Comparison of ENCODE assay signal across 8 cellular contexts in genomic region chr3:13451301-13451673, GRCh38. TPM values are rescaled to one million over a fixed set of nuclear protein-coding genes. Genes with fewer than 3 reads are reported as not detected.
DNase-seq lines count a peak whose midpoint lies in the region; ATAC-seq and TF ChIP-seq lines count a peak whose summit lies in the region.

No MANE protein-coding gene starts in this region.

- H3K27me3 Mint-ChIP-seq in activated CD4-positive, alpha-beta T cell treated with anti-CD3 and anti-CD28 coated beads for 36 hours = no peaks in the 10 kb centered on the region

- peak overlapping the region; percentile 89 for H3K27ac Mint-ChIP-seq in activated CD4-positive, alpha-beta T cell treated with anti-CD3 and anti-CD28 coated beads for 36 hours

- peak overlapping the region; percentile 70 for H3K4me3 Mint-ChIP-seq in activated CD4-positive, alpha-beta T cell treated with anti-CD3 and anti-CD28 coated beads for 36 hours

- no peaks in the 10 kb centered on the region for H3K9me3 Mint-ChIP-seq in activated CD4-positive, alpha-beta T cell treated with anti-CD3 and anti-CD28 coated beads for 36 hours (ENCODE audit: low read depth)

- H3K36me3 ChIP-seq in sigmoid colon = no peaks in the 10 kb centered on the region

- ATAC-seq in activated CD4-positive, alpha-beta T cell treated with anti-CD3 and anti-CD28 coated beads for 36 hours = peak; percentile 51
- peak; percentile 7 for ATAC-seq in Right ventricle myocardium superior (ENCODE audit: poor library complexity)

- peaks cover 14% of the 10 kb centered on the region for H3K4me1 Mint-ChIP-seq in activated CD4-positive, alpha-beta T cell treated with anti-CD3 and anti-CD28 coated beads for 36 hours

- TF ChIP-seq CTCF in sigmoid colon (IDR thresholded peaks at IDR 0.05) = no peak

- peaks cover 0 to 12% (median 5%) of the 10 kb centered on the region in 4 donors for H3K4me1 ChIP-seq in sigmoid colon

- 2 to 6% methylated on average over 7 of the region's 7 CpGs for WGBS in sigmoid colon, 2 donors

- CTCF ChIA-PET in activated CD4-positive, alpha-beta T cell treated with anti-CD3 and anti-CD28 coated beads for 36 hours (lab: Charles Lee) = interaction anchor here (0.5 to 4.7 kb wide), 23 partner anchors 10 to 359 kb away, joined by 3 to 61 read pairs (median 7); partner anchors contain the start of gene NUP210

- no peaks in the 10 kb centered on the region for H3K27me3 ChIP-seq in sigmoid colon

- no peak for DNase-seq in activated CD4-positive, alpha-beta T cell treated with anti-CD3 and anti-CD28 coated beads for 36 hours
- DNase-seq in activated CD4-positive, alpha-beta T cell treated with anti-CD3 and anti-CD28 coated beads for 1 hour = no peak
- peak; percentile 19 for DNase-seq in activated CD8-positive, alpha-beta memory T cell treated with anti-CD3 and anti-CD28 coated beads, Interleukin-2, amount 50 U/mL, for 4 hours
- DNase-seq in Right ventricle myocardium superior (no peak), sigmoid colon (no peak), AG20443 (ENCODE audit: low spot score) (no peak), ureter (ENCODE audit: low spot score) (no peak)

- H3K36me3 Mint-ChIP-seq in activated CD4-positive, alpha-beta T cell treated with anti-CD3 and anti-CD28 coated beads for 36 hours (ENCODE audit: low read depth) = no peaks in the 10 kb centered on the region

- no peak for TF ChIP-seq RAD21 in Ishikawa (IDR thresholded peaks at IDR 0.05; ENCODE audit: low read depth)

- TF ChIP-seq EP300 in Ishikawa (IDR thresholded peaks at IDR 0.05; ENCODE audit: borderline replicate concordance) (no peak), sigmoid colon (IDR thresholded peaks at IDR 0.05) (no peak)

- no peaks in the 10 kb centered on the region for H3K9me3 ChIP-seq in sigmoid colon

- H3K27ac ChIP-seq in sigmoid colon = peak overlapping the region; percentile 75 to 84 (median 82)

- POLR2A ChIA-PET in activated CD4-positive, alpha-beta T cell treated with anti-CD3 and anti-CD28 coated beads for 36 hours (lab: Charles Lee) = interaction anchor here (0.9 to 2.7 kb wide), 6 partner anchors 29 to 110 kb away, joined by 3 to 7 read pairs (median 4); partner anchors contain the start of gene HDAC11

- TF ChIP-seq POLR2A in sigmoid colon (IDR thresholded peaks at IDR 0.05) = no peak

- H3K4me3 ChIP-seq in sigmoid colon = peak overlapping the region; percentile 30 to 55 (median 52)

- intact Hi-C loops in activated CD4-positive, alpha-beta T cell treated with anti-CD3 and anti-CD28 coated beads for 36 hours (cut with DNase I, micrococcal nuclease) = loop anchor here (1.0 to 10.0 kb wide), 11 partner anchors 23 to 616 kb away; partner anchors contain the start of genes HDAC11 (in 2 of the 2) and IQSEC1 (in 1 of the 2)
- intact Hi-C loops in Right ventricle myocardium superior (cut with DNase I) = loop anchor here (5.0 kb wide), 1 partner anchor 359 kb away; no protein-coding TSS in a partner anchor
- intact Hi-C loops in sigmoid colon (cut with DNase I) = loop anchor here (1.0 kb wide), 2 partner anchors 29 to 359 kb away; partner anchors contain the start of gene HDAC11

TF ChIP-seq in Ishikawa, 13 proteins besides CTCF, POLR2A, EP300 and RAD21:
- TF ChIP-seq MAX (IDR thresholded peaks at IDR 0.05) (peak; percentile 21; the same call in 1 of the 2 replicates), CREB1 (IDR thresholded peaks at IDR 0.05; ENCODE audit: low read depth) (no peak), TCF12 (IDR thresholded peaks at IDR 0.05; ENCODE audit: low read depth) (no peak), TAF1 (IDR thresholded peaks at IDR 0.05; ENCODE audit: low read depth) (no peak)

RNA-seq across cellular contexts. Expression of gene HDAC11, which starts 28.8 kb away (rescaled TPM):
- total RNA-seq in activated CD4-positive, alpha-beta T cell treated with anti-CD3 and anti-CD28 coated beads for 36 hours = 1 to 10 TPM; 3.4 to 4.1 TPM
- 40.7 TPM for total RNA-seq in Right ventricle myocardium superior
- total RNA-seq in sigmoid colon = 10 to 100 TPM; 15.5 to 17.2 (median 16.7) TPM
- 10 to 100 TPM; 20.6 to 30.3 (median 22.8) TPM for polyA plus RNA-seq in sigmoid colon
- 17.4 TPM for total RNA-seq in ureter

RNA-seq across cellular contexts. Expression of gene NUP210, which starts 31.2 kb away (rescaled TPM):
- 100 to 1,000 TPM; 117 to 123 TPM for total RNA-seq in activated CD4-positive, alpha-beta T cell treated with anti-CD3 and anti-CD28 coated beads for 36 hours
- total RNA-seq in Right ventricle myocardium superior (2.7 TPM), sigmoid colon (1 to 10 TPM; 1.4 to 6.1 (median 3.1) TPM), ureter (19.9 TPM)
- polyA plus RNA-seq in sigmoid colon = 10 to 100 TPM in 1 of 3 donors, 1 to 10 TPM in 1, under 1 TPM in 1; under 0.01 to 26.4 (median 2.1) TPM
